In the genomic region with DNA sequence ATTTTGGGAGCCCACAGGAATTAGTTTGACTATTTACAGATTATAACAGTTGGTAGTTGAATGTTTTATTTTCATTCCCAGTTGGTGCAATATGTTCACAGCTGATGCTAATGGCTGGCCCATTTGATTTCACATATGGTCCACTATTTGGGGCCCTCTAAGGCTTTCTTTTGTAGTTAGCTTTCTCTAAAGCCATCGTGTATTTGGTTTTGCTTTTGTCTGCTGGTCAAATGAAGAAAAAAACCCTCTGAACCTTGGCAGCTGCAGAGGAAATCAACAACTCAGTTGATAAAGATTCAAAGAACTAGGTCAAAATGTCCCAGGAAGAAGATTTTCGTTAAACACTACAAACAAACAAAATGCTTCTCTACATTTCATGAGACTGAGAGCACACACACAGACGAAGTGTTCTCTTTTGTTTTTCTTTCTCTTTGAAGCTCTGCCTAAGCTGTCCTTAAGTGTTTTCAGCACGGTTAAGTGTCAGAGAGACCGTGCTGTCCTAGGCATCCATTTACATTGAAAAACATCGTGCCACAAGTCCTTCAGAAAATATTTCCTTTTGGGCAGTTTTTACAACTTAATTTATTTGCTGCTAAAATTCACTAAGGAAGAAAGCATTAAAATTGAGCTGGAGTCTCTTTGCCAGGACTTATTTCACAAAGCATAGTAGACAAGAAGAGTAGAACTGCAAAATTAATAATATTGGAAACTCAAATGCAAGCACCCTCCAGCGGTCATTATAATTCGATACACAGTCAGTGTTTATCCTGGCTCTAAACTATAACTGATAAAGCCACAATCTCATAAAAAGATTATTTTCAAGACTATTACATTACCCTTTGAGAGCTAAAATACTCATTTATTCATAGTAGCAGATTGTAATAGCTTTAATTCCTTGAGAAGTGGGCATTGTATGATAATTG, we compare ENCODE assay signal across 15 cellular contexts.
DNase-seq lines count a peak whose midpoint lies in the region; ATAC-seq and FAIRE-seq lines count a peak whose summit lies in the region.
"Had no signal": no experiment of that assay in that cellular context is flagged by ENCODE, and none has a peak within 500 bp of the region (broad histone marks: within the 10 kb centered on the region; RNA-seq: fewer than 3 reads in every experiment).

No MANE protein-coding gene starts in this region.

- FAIRE-seq in HTR-8/SVneo (lab: Jason Lieb, UNC): no peak
- no peak for FAIRE-seq in GM19239 (lab: Jason Lieb, UNC)

- WGBS in mesendoderm (ENCODE audit: extremely low coverage, insufficient coverage, low lambda C conversion rate): no CpG with 5 or more reads among the region's 8 CpGs

- no peak overlapping the region for H3K9ac ChIP-seq in mesendoderm (ENCODE audit: low read length)
- H3K9ac ChIP-seq: SK-N-SH had no signal

- no peak overlapping the region for H3K4ac ChIP-seq in mesendoderm (ENCODE audit: low read depth, low read length)

- no peak overlapping the region for H3K4me2 ChIP-seq in mesendoderm (ENCODE audit: low read length)
- H3K4me2 ChIP-seq: SK-N-SH had no signal

- no peak overlapping the region for H3K27ac ChIP-seq in mesendoderm (ENCODE audit: low read depth, low read length)
- H3K27ac ChIP-seq: WERI-Rb-1 had no signal

- peak overlapping the region; percentile 73 for H2BK120ac ChIP-seq in mesendoderm (ENCODE audit: low read depth, low read length)

- H4K8ac ChIP-seq in mesendoderm (ENCODE audit: low read depth, low read length): no peak overlapping the region

- no peak for ATAC-seq in GM21723 (IDR thresholded peaks at IDR 0.05; ENCODE audit: unreplicated experiment)
- ATAC-seq: activated naive CD4-positive, alpha-beta T cell treated with anti-CD3 and anti-CD28 coated beads, Interleukin-2, amount 50 U/mL, for 72 hours; sciatic nerve had no signal

- peak overlapping the region; percentile 28 for H3K18ac ChIP-seq in mesendoderm (ENCODE audit: low read length)

- H3K79me1 ChIP-seq in mesendoderm (ENCODE audit: low read length): no peaks in the 10 kb centered on the region

- H3K4me1 ChIP-seq in mesendoderm (ENCODE audit: control insufficient read depth, low read depth, low read length): no peaks in the 10 kb centered on the region

- H2BK15ac ChIP-seq in mesendoderm (replicated peaks; ENCODE audit: low read depth): no peak overlapping the region

- no peaks in the 10 kb centered on the region for H3K27me3 ChIP-seq in mesendoderm (ENCODE audit: insufficient read depth, low read length, poor library complexity)

- H2BK5ac ChIP-seq in mesendoderm (ENCODE audit: low read length): no peak overlapping the region

- H2AK5ac ChIP-seq in mesendoderm (ENCODE audit: low read length): no peak overlapping the region

- H3K36me3 ChIP-seq in mesendoderm (ENCODE audit: control insufficient read depth, insufficient read depth, low read length): no peaks in the 10 kb centered on the region
- H3K36me3 ChIP-seq: WERI-Rb-1 had no signal

- no peak overlapping the region for H4K5ac ChIP-seq in mesendoderm (ENCODE audit: low read length)

- no peak overlapping the region for H3K23ac ChIP-seq in mesendoderm (ENCODE audit: low read length)

- H3K56ac ChIP-seq in mesendoderm (ENCODE audit: low read length): no peak overlapping the region

- DNase-seq in DMS79 (lab: John Stamatoyannopoulos, UW) (peak; percentile 50), NCI-H187 treated with DMSO at 0.1 percent for 48 hours (lab: John Stamatoyannopoulos, UW) (peak; percentile 21), cerebellar cortex (ENCODE audit: low spot score) (peak; percentile 90), mesendoderm (peak; percentile 27), HTR-8/SVneo (ENCODE audit: insufficient read length, low spot score) (no peak), GM19239 (ENCODE audit: insufficient read length, low spot score) (no peak), NCI-H748 (lab: John Stamatoyannopoulos, UW; ENCODE audit: unreplicated experiment) (no peak)
- DNase-seq: H9, immature natural killer cell, naive B cell, SK-N-SH, WERI-Rb-1 had no signal

- no peaks in the 10 kb centered on the region for H3K79me2 ChIP-seq in mesendoderm (ENCODE audit: control insufficient read depth, insufficient read depth, low read length)

- no peak overlapping the region for H3K4me3 ChIP-seq in mesendoderm (ENCODE audit: low read length)

Comparison
In these comparisons a context has a peak if more than half of its experiments do, and no peak if none do; other contexts are left out.
1. DNase-seq: peak in DMS79 (single experiment), NCI-H187 treated with DMSO at 0.1 percent for 48 hours (single experiment), cerebellar cortex (single experiment) and mesendoderm (single experiment); none in HTR-8/SVneo (single experiment), GM19239 (single experiment) and NCI-H748 (single experiment).